ENCODE assay signal across 12 cellular contexts in the genomic region with DNA sequence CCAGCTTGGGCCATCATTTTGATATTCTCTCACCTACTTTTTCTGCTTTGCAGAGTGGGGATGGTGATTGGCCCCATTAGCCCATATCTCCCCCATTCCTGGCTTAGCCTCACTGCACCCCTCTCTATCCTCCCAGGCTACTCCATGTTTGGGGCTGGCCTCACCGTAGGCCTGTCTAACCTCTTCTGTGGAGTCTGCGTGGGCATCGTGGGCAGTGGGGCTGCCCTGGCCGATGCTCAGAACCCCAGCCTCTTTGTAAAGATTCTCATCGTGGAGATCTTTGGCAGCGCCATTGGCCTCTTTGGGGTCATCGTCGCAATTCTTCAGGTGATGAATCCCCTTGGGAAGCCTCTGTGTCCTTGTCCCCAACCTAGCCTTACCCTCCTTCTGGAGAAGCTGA. TPM values are rescaled to one million over a fixed set of nuclear protein-coding genes. Genes with fewer than 3 reads are reported as not detected.
DNase-seq lines count a peak whose midpoint lies in the region; ATAC-seq and TF ChIP-seq lines count a peak whose summit lies in the region.
"Had no signal": no experiment of that assay in that cellular context is flagged by ENCODE, and none has a peak within 500 bp of the region (broad histone marks: within the 10 kb centered on the region; RNA-seq: fewer than 3 reads in every experiment).

No MANE protein-coding gene starts in this region.

- H3K9ac ChIP-seq in KMS-11, result no peak overlapping the region

- no peak overlapping the region for H3K27ac Mint-ChIP-seq in activated CD4-positive, alpha-beta T cell treated with anti-CD3 and anti-CD28 coated beads for 36 hours

- no peak for ATAC-seq in activated CD4-positive, alpha-beta T cell treated with anti-CD3 and anti-CD28 coated beads for 36 hours
- ATAC-seq in HG03378 (IDR thresholded peaks at IDR 0.05; ENCODE audit: unreplicated experiment), result no peak
- ATAC-seq: A549, pancreas had no signal

- CTCF ChIA-PET in activated CD4-positive, alpha-beta T cell treated with anti-CD3 and anti-CD28 coated beads for 36 hours (lab: Charles Lee), result interaction anchor here (1.1 kb wide), 1 partner anchor 71 kb away, joined by 5 read pairs; no protein-coding TSS in a partner anchor

- POLR2A ChIA-PET in activated CD4-positive, alpha-beta T cell treated with anti-CD3 and anti-CD28 coated beads for 36 hours (lab: Charles Lee), result no interaction called here

- H3K4me3 Mint-ChIP-seq in activated CD4-positive, alpha-beta T cell treated with anti-CD3 and anti-CD28 coated beads for 36 hours, result peak overlapping the region; percentile 3

- H3K4me1 Mint-ChIP-seq in activated CD4-positive, alpha-beta T cell treated with anti-CD3 and anti-CD28 coated beads for 36 hours, result peaks cover 46% of the 10 kb centered on the region

- peaks cover 56% of the 10 kb centered on the region for H3K36me3 Mint-ChIP-seq in activated CD4-positive, alpha-beta T cell treated with anti-CD3 and anti-CD28 coated beads for 36 hours (ENCODE audit: low read depth)

- peaks cover 43% of the 10 kb centered on the region for H3K4me1 ChIP-seq in KMS-11 (ENCODE audit: low read depth, poor library complexity, severe bottlenecking)
- H3K4me1 ChIP-seq in osteoblast (ENCODE audit: insufficient read depth, low read length), result peaks cover 44% of the 10 kb centered on the region

- H4K20me1 ChIP-seq in KMS-11 (ENCODE audit: insufficient read depth), result no peaks in the 10 kb centered on the region
- H4K20me1 ChIP-seq in osteoblast (ENCODE audit: insufficient read depth, low read length), result peaks cover 42% of the 10 kb centered on the region

- H3K4me3 ChIP-seq in KMS-11 (IDR thresholded peaks at IDR 0.05; ENCODE audit: insufficient read depth, low read depth, low read length) (no peak overlapping the region), coronary artery (peak overlapping the region; percentile 95), osteoblast (ENCODE audit: insufficient read depth, low read length) (no peak overlapping the region)
- H3K4me3 ChIP-seq: A549 had no signal

- H3K27ac ChIP-seq in KMS-11, result no peak overlapping the region
- H3K27ac ChIP-seq in coronary artery, result no peak overlapping the region
- no peak overlapping the region for H3K27ac ChIP-seq in osteoblast (ENCODE audit: low read depth, low read length)
- H3K27ac ChIP-seq: A549, pancreas had no signal

- no peak for DNase-seq in activated CD4-positive, alpha-beta T cell treated with anti-CD3 and anti-CD28 coated beads for 36 hours
- DNase-seq in activated CD4-positive, alpha-beta T cell treated with anti-CD3 and anti-CD28 coated beads for 4 hours, result no peak
- DNase-seq in coronary artery (ENCODE audit: low spot score) (no peak), osteoblast (ENCODE audit: insufficient read length, low spot score, missing footprints) (peak; percentile 63), DMS153 (lab: John Stamatoyannopoulos, UW) (no peak), NCI-H526 treated with DMSO at 0.1 percent for 48 hours (lab: John Stamatoyannopoulos, UW) (no peak)
- DNase-seq: DMS79; stimulated activated CD4-positive, alpha-beta T cell treated with anti-CD3 and anti-CD28 coated beads, Interleukin-1b, Interleukin-23, amount 100 ng/mL, for 48 hours had no signal

- H3K27me3 Mint-ChIP-seq in activated CD4-positive, alpha-beta T cell treated with anti-CD3 and anti-CD28 coated beads for 36 hours, result peaks cover 5% of the 10 kb centered on the region

- no peaks in the 10 kb centered on the region for H3K27me3 ChIP-seq in KMS-11 (ENCODE audit: insufficient read depth, low read depth)
- H3K27me3 ChIP-seq in osteoblast (ENCODE audit: insufficient read depth, low read length), result no peaks in the 10 kb centered on the region
- H3K27me3 ChIP-seq: pancreas had no signal

- no peaks in the 10 kb centered on the region for H3K36me3 ChIP-seq in KMS-11 (ENCODE audit: insufficient read depth)
- H3K36me3 ChIP-seq in osteoblast (ENCODE audit: insufficient read depth, low read length), result peaks cover 32% of the 10 kb centered on the region

- H2AFZ ChIP-seq in KMS-11 (ENCODE audit: low read depth) (no peak overlapping the region), osteoblast (ENCODE audit: low read length) (no peak overlapping the region)

- TF ChIP-seq CTCF in KMS-11 (conservative IDR thresholded peaks at IDR 0.05; ENCODE audit: low read depth, low read length) (no peak), coronary artery (IDR thresholded peaks at IDR 0.05) (no peak), osteoblast (IDR thresholded peaks at IDR 0.05; ENCODE audit: extremely low read depth, low read depth, low read length) (no peak)

- H3K4me2 ChIP-seq in KMS-11 (peak overlapping the region; percentile 97; the same call in 1 of the 2 replicates), osteoblast (ENCODE audit: insufficient read depth, low read length) (peak overlapping the region; percentile 96)

- intact Hi-C loops in activated CD4-positive, alpha-beta T cell treated with anti-CD3 and anti-CD28 coated beads for 36 hours (cut with DNase I, micrococcal nuclease), result loop anchor here in 1 of 2 experiments (5.0 kb wide), 2 partner anchors 235 to 525 kb away; a partner anchor contains a TSS

- peaks cover 44% of the 10 kb centered on the region for H3K79me2 ChIP-seq in KMS-11 (ENCODE audit: insufficient read depth, low read depth)
- peaks cover 66% of the 10 kb centered on the region for H3K79me2 ChIP-seq in osteoblast (ENCODE audit: insufficient read depth, low read length)

- no peaks in the 10 kb centered on the region for H3K9me3 Mint-ChIP-seq in activated CD4-positive, alpha-beta T cell treated with anti-CD3 and anti-CD28 coated beads for 36 hours (ENCODE audit: low read depth)

- H3K9me3 ChIP-seq in osteoblast (ENCODE audit: low read depth, low read length), result no peaks in the 10 kb centered on the region
- H3K9me3 ChIP-seq: A549, pancreas had no signal

RNA-seq across cellular contexts. Expression of a gene that starts 2.1 kb away (rescaled TPM):
- 10 to 100 TPM; 27.9 to 35.3 TPM for total RNA-seq in activated CD4-positive, alpha-beta T cell treated with anti-CD3 and anti-CD28 coated beads for 36 hours
- 95.5 and 99.5 TPM in 2 replicates for total RNA-seq in osteoblast

RNA-seq across cellular contexts. Expression of a gene that starts 2.1 kb away (rescaled TPM):
- total RNA-seq in activated CD4-positive, alpha-beta T cell treated with anti-CD3 and anti-CD28 coated beads for 36 hours, result 10 to 100 TPM; 39.4 to 75.6 TPM
- 81.9 and 89.4 TPM in 2 replicates for total RNA-seq in osteoblast

RNA-seq across cellular contexts. Expression of a gene that starts 7.1 kb away (rescaled TPM):
- total RNA-seq in activated CD4-positive, alpha-beta T cell treated with anti-CD3 and anti-CD28 coated beads for 36 hours, result 10 to 100 TPM; 25.2 to 30.5 TPM
- 10.3 and 15.6 TPM in 2 replicates for total RNA-seq in osteoblast

RNA-seq across cellular contexts. Expression of a gene that starts 14.5 kb away (rescaled TPM):
- total RNA-seq in activated CD4-positive, alpha-beta T cell treated with anti-CD3 and anti-CD28 coated beads for 36 hours, result 1 to 10 TPM; 1.2 to 2.0 TPM
- total RNA-seq in osteoblast, result 2.4 and 2.9 TPM in 2 replicates

RNA-seq across cellular contexts. Expression of a gene that starts 30.1 kb away (rescaled TPM):
- 10 to 100 TPM; 10.7 to 12.5 TPM for total RNA-seq in activated CD4-positive, alpha-beta T cell treated with anti-CD3 and anti-CD28 coated beads for 36 hours
- 18.6 and 20.6 TPM in 2 replicates for total RNA-seq in osteoblast
